In the genomic region with DNA sequence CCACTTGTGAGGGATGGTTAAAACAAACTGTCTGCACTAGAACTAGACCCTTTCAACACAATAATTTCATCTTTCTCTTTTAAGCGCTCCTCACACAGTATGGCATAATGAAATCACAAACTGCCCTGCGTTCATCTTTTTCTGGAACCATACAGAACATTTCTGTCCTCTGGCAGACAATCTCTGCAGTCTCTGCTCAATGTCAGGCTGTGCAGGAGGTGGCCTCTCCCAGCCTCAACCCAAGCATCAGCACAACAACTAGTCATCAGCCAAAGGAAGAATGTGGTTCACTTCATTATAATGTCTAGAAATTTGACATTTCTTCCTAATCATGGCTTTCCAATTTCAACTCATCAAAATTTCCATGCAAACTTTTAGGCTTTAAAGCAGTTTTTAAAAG, we compare ENCODE assay signal across 26 cellular contexts.
"Had no signal": no experiment of that assay in that cellular context is flagged by ENCODE, and none has a peak within 500 bp of the region (broad histone marks: within the 10 kb centered on the region; RNA-seq: fewer than 3 reads in every experiment).

No MANE protein-coding gene starts in this region.

- H3K36me3 ChIP-seq: neutrophil, pancreas, right atrium auricular region, spleen, thoracic aorta, tibial nerve, upper lobe of right lung, uterus had no signal

- H3K27me3 ChIP-seq: dorsolateral prefrontal cortex, foreskin keratinocyte, neutrophil, pancreas, right atrium auricular region, spleen, tibial nerve, upper lobe of right lung, uterus had no signal

- H3K9me3 Mint-ChIP-seq: memory B cell; nephron; stimulated activated memory B cell treated with anti-CD40 and anti-IgM and Interleukin-4, amounts not matched to agents 10 μg/mL and 1 μg/mL and 100 μg/mL, for 72 hours; stimulated activated naive CD8-positive, alpha-beta T cell treated with anti-CD3 and anti-CD28 coated beads, Interleukin-15, Interleukin-2, amounts not matched to agents 100 ng/mL and 50 ng/mL, for 24 hours had no signal

- H3K4me3 Mint-ChIP-seq: memory B cell; naive thymus-derived CD4-positive, alpha-beta T cell; nephron; stimulated activated memory B cell treated with anti-CD40 and anti-IgM and Interleukin-4, amounts not matched to agents 10 μg/mL and 1 μg/mL and 100 μg/mL, for 72 hours; stimulated activated naive CD8-positive, alpha-beta T cell treated with anti-CD3 and anti-CD28 coated beads, Interleukin-15, Interleukin-2, amounts not matched to agents 100 ng/mL and 50 ng/mL, for 24 hours had no signal

- H3K4me3 ChIP-seq: dorsolateral prefrontal cortex, lung, pancreas, right atrium auricular region, spleen, thoracic aorta, tibial nerve, upper lobe of right lung, uterus had no signal

- H3K4me1 ChIP-seq: foreskin keratinocyte, pancreas, right atrium auricular region, spleen, tibial nerve, upper lobe of right lung, uterus had no signal

- H3K9me3 ChIP-seq: neutrophil, pancreas, right atrium auricular region, spleen, thoracic aorta, tibial nerve, upper lobe of right lung, uterus had no signal

- H3K36me3 Mint-ChIP-seq: memory B cell; naive thymus-derived CD4-positive, alpha-beta T cell; stimulated activated memory B cell treated with anti-CD40 and anti-IgM and Interleukin-4, amounts not matched to agents 10 μg/mL and 1 μg/mL and 100 μg/mL, for 72 hours had no signal

- H3K4me1 Mint-ChIP-seq: memory B cell; nephron; stimulated activated memory B cell treated with anti-CD40 and anti-IgM and Interleukin-4, amounts not matched to agents 10 μg/mL and 1 μg/mL and 100 μg/mL, for 72 hours had no signal

- ATAC-seq: esophagus mucosa; foreskin keratinocyte; left lobe of liver; naive thymus-derived CD4-positive, alpha-beta T cell; pancreas; sciatic nerve; stimulated activated memory B cell treated with anti-CD40 and anti-IgM and Interleukin-4, amounts not matched to agents 10 μg/mL and 1 μg/mL and 100 μg/mL, for 72 hours; upper lobe of right lung had no signal

- H3K27ac ChIP-seq: dorsolateral prefrontal cortex, epithelial cell of prostate, foreskin keratinocyte, neutrophil, pancreas, right atrium auricular region, spleen, thoracic aorta, tibial nerve, upper lobe of right lung, uterus had no signal

- H3K27ac Mint-ChIP-seq: memory B cell; naive thymus-derived CD4-positive, alpha-beta T cell; nephron; progenitor cell of endocrine pancreas; stimulated activated memory B cell treated with anti-CD40 and anti-IgM and Interleukin-4, amounts not matched to agents 10 μg/mL and 1 μg/mL and 100 μg/mL, for 72 hours; stimulated activated naive CD8-positive, alpha-beta T cell treated with anti-CD3 and anti-CD28 coated beads, Interleukin-15, Interleukin-2, amounts not matched to agents 100 ng/mL and 50 ng/mL, for 24 hours had no signal

- H3K27me3 Mint-ChIP-seq: progenitor cell of endocrine pancreas had no signal

- DNase-seq: central memory CD4-positive, alpha-beta T cell; dorsolateral prefrontal cortex; effector CD4-positive, alpha-beta T cell; foreskin keratinocyte; hypothalamus; kidney; naive thymus-derived CD4-positive, alpha-beta T cell; pancreas; spleen; stimulated activated CD4-positive, alpha-beta T cell treated with anti-CD3 and anti-CD28 coated beads, Interleukin-4, amount 100 ng/mL, for 4 hours; upper lobe of right lung; uterus had no signal
